Comparison of ENCODE assay signal across 8 cellular contexts in the genomic region with DNA sequence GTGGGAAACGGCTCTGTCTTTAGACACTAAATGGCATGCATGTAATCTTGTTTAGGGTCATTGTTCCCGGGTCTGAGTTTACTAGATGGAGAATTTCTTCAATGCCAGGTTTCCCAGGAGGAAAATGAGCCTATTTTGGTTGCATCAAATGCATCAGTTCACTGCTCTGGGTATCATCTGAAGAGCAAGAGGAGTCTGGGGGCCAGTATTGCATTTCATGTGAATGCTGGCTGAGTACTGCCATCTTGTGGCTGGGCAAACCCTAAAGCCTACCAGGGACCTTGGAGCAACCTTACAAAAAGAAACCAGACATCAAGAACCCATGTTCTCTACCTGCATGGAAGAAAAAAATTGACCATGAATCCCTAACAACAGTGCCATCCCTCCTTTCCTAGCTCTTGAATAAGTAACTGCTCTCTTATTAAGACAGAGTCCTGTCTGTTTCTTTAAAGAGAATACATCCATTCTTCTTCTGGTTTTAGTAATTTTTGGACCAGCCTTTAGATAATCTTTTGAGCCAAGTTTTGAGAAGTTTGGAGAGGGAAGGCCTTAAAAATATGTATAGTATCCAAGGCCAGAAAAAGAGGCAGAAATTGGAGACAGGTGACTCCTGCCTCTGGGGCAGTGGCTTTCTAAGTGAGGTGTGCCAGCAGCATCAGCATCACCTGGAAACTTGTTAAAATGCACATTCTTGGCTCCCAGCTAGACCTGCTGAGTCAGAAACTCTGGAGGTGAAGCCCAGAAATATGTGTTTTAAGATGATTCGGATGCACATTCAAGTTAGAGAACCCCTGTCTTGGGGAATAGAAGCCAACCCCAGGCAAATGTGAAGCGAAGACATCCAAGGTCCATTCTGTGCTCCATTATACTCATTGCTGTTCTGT.
DNase-seq lines count a peak whose midpoint lies in the region; ATAC-seq and TF ChIP-seq lines count a peak whose summit lies in the region.

No MANE protein-coding gene starts in this region.

- TF ChIP-seq CTCF in OCI-LY3 (IDR thresholded peaks at IDR 0.05; ENCODE audit: low read depth, low read length), result peak; percentile 91
- peak; percentile 75 for TF ChIP-seq CTCF in foreskin keratinocyte (conservative IDR thresholded peaks at IDR 0.05)
- TF ChIP-seq CTCF in psoas muscle (IDR thresholded peaks at IDR 0.05), result peak; percentile 62
- TF ChIP-seq CTCF in lower leg skin (IDR thresholded peaks at IDR 0.05), result no peak

- H3K4me1 Mint-ChIP-seq in activated T-cell treated with anti-CD3 and anti-CD28 coated beads, Interleukin-2, amount 50 U/mL, for 72 hours (ENCODE audit: low read depth), result peaks cover 96% of the 10 kb centered on the region

- 47 to 53% (median 49%) methylated on average over 4 of the region's 4 CpGs for WGBS in psoas muscle, 3 donors
- WGBS in lower leg skin, 2 donors, result 52 to 53% methylated on average over 4 of the region's 4 CpGs

- peak; percentile 15 for DNase-seq in DMS114 treated with DMSO at 0.1 percent for 48 hours (lab: John Stamatoyannopoulos, UW; ENCODE audit: unreplicated experiment)
- DNase-seq in HT1080 (ENCODE audit: low read depth), result peak; percentile 46
- DNase-seq in activated T-cell treated with anti-CD3 and anti-CD28 coated beads, Interleukin-2, amount 50 U/mL, for 72 hours, result peak; percentile 81 to 86
- DNase-seq in foreskin keratinocyte, result peak in 1 of 2 donors; percentile 27
- DNase-seq in psoas muscle, result peak in 1 of 2 donors; percentile 27
- no peak for DNase-seq in lower leg skin (ENCODE audit: low spot score in 2 of 2)

- no peak for ATAC-seq in activated T-cell treated with anti-CD3 and anti-CD28 coated beads, Interleukin-2, amount 50 U/mL, for 72 hours (replicated peaks in 1 of 2)
- ATAC-seq in foreskin keratinocyte, result peak; percentile 66
- peak; percentile 43 to 77 (median 58) for ATAC-seq in psoas muscle
- no peak for ATAC-seq in HG02884 (IDR thresholded peaks at IDR 0.05; ENCODE audit: unreplicated experiment)

- H2AFZ ChIP-seq in OCI-LY3 (ENCODE audit: low read depth, low read length), result no peak overlapping the region

- H3K36me3 ChIP-seq in OCI-LY3 (replicated peaks; ENCODE audit: low read depth, low read length) (no peaks in the 10 kb centered on the region), psoas muscle (ENCODE audit: insufficient read depth in 1 of 2, low read depth in 1 of 2) (no peaks in the 10 kb centered on the region)

- no peaks in the 10 kb centered on the region for H3K79me2 ChIP-seq in OCI-LY3 (ENCODE audit: low read length)

- H3K9ac ChIP-seq in OCI-LY3 (ENCODE audit: low read length), result no peak overlapping the region

- peaks cover 28% of the 10 kb centered on the region for H3K27me3 ChIP-seq in OCI-LY3 (ENCODE audit: low read depth, low read length)
- no peaks in the 10 kb centered on the region for H3K27me3 ChIP-seq in foreskin keratinocyte
- no peaks in the 10 kb centered on the region for H3K27me3 ChIP-seq in psoas muscle (ENCODE audit: insufficient read depth in 3 of 3, low read length in 2 of 3)

- no peak for TF ChIP-seq POLR2A in lower leg skin (IDR thresholded peaks at IDR 0.05)

- H3K4me3 Mint-ChIP-seq in activated T-cell treated with anti-CD3 and anti-CD28 coated beads, Interleukin-2, amount 50 U/mL, for 72 hours, result peak overlapping the region in 1 of 2 donors; percentile 24

- H3K27ac ChIP-seq in OCI-LY3 (ENCODE audit: low read length) (no peak overlapping the region), foreskin keratinocyte (no peak overlapping the region), psoas muscle (no peak overlapping the region)

- H3K27me3 Mint-ChIP-seq in activated T-cell treated with anti-CD3 and anti-CD28 coated beads, Interleukin-2, amount 50 U/mL, for 72 hours (ENCODE audit: low read depth), result no peaks in the 10 kb centered on the region

- H4K20me1 ChIP-seq in OCI-LY3 (ENCODE audit: insufficient read depth, low read length), result no peaks in the 10 kb centered on the region

- H3K4me1 ChIP-seq in OCI-LY3 (ENCODE audit: low read length), result peaks cover 80% of the 10 kb centered on the region
- peaks cover 7% of the 10 kb centered on the region for H3K4me1 ChIP-seq in foreskin keratinocyte
- no peaks in the 10 kb centered on the region for H3K4me1 ChIP-seq in psoas muscle

- H3K9me3 ChIP-seq in OCI-LY3 (ENCODE audit: insufficient read depth, low read length) (no peaks in the 10 kb centered on the region), psoas muscle (no peaks in the 10 kb centered on the region)

- H3K36me3 Mint-ChIP-seq in activated T-cell treated with anti-CD3 and anti-CD28 coated beads, Interleukin-2, amount 50 U/mL, for 72 hours (ENCODE audit: insufficient read depth in 2 of 2), result peaks cover 0 to 3% of the 10 kb centered on the region in 2 donors

- no peak overlapping the region for H3K4me3 ChIP-seq in OCI-LY3 (ENCODE audit: low read length)
- H3K4me3 ChIP-seq in psoas muscle, result no peak overlapping the region
- H3K4me3 ChIP-seq in lower leg skin (ENCODE audit: low read depth, poor library complexity, severe bottlenecking), result no peak overlapping the region

- H3K27ac Mint-ChIP-seq in activated T-cell treated with anti-CD3 and anti-CD28 coated beads, Interleukin-2, amount 50 U/mL, for 72 hours, result peak overlapping the region; percentile 9

- intact Hi-C loops in psoas muscle (cut with DNase I), result loop anchor here in 1 of 2 donors (2.0 to 5.0 kb wide), 2 partner anchors 262 to 460 kb away; partner anchors contain the start of gene CXCR4
- intact Hi-C loops in lower leg skin (cut with DNase I; ENCODE audit: low total_unique reads), result loop anchor here (10.0 kb wide), 1 partner anchor 464 kb away; no protein-coding TSS in a partner anchor

- peak overlapping the region; percentile 44 for H3K4me2 ChIP-seq in OCI-LY3 (ENCODE audit: low read length)

- H3K9me3 Mint-ChIP-seq in activated T-cell treated with anti-CD3 and anti-CD28 coated beads, Interleukin-2, amount 50 U/mL, for 72 hours, result no peaks in the 10 kb centered on the region

Comparison
In these comparisons a context has a peak if more than half of its experiments do, and no peak if none do; other contexts are left out.
1. DNase-seq: peak in DMS114 treated with DMSO at 0.1 percent for 48 hours (single experiment), HT1080 (single experiment) and activated T-cell treated with anti-CD3 and anti-CD28 coated beads, Interleukin-2, amount 50 U/mL, for 72 hours (2 of 2); none in lower leg skin (0 of 2).
2. CTCF ChIP-seq: peak in OCI-LY3 (single experiment), foreskin keratinocyte (single experiment) and psoas muscle (single experiment); none in lower leg skin (0 of 3).
3. ATAC-seq: peak in foreskin keratinocyte (single experiment) and psoas muscle (4 of 4); none in activated T-cell treated with anti-CD3 and anti-CD28 coated beads, Interleukin-2, amount 50 U/mL, for 72 hours (0 of 2) and HG02884 (single experiment).